11 cellular contexts compared by ENCODE assay signal in the genomic region with DNA sequence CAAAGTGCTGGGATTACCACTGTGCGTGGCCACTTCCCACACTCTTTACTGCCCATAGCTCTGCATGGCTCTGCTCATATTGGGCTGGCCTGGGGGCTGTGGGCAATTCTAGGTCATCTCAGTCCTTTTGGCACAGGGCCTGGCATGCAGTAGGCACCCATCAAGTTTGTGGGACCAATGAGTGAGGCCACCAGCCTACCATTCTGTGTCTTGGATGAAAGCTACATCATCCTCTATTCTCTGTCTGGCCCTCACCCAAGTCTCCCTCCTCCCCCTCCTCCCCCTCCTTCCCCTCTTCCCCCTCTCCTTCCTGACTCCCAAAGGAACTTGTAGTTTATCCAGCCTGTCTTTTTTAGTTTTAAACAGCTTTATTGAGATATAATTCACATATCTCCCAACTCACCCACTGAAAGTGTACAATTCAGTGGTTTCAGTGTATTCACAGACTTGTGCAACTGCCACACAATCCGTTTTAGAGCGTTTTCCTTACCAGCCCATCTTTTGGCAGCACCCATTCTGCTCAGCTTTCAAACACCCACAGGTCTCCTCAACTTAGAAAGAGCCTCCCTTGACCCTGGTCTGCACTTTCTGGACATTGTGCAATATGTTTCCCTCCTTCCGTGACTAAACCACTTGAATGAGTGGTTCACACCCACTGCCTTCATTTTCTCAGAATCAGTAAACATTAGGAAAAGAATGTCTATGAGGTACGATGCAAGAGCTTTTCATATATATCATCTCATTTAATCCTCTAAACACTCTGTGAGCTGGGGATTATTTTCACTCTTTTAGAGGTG. TPM values are rescaled to one million over a fixed set of nuclear protein-coding genes. Genes with fewer than 3 reads are reported as not detected.
DNase-seq lines count a peak whose midpoint lies in the region; ATAC-seq and TF ChIP-seq lines count a peak whose summit lies in the region.
"Had no signal": no experiment of that assay in that cellular context is flagged by ENCODE, and none has a peak within 500 bp of the region (broad histone marks: within the 10 kb centered on the region; RNA-seq: fewer than 3 reads in every experiment).

No MANE protein-coding gene starts in this region.

- H3K27ac Mint-ChIP-seq in activated naive CD8-positive, alpha-beta T cell treated with anti-CD3 and anti-CD28 coated beads, Interleukin-2, amount 50 U/mL, for 24 hours, result peak overlapping the region; percentile 26
- no peak overlapping the region for H3K27ac Mint-ChIP-seq in activated naive CD8-positive, alpha-beta T cell treated with anti-CD3 and anti-CD28 coated beads for 36 hours
- H3K27ac Mint-ChIP-seq: CD8-positive, alpha-beta T cell had no signal

- H3K27ac ChIP-seq in breast epithelium, result peak overlapping the region; percentile 12 to 83
- H3K27ac ChIP-seq in lung (ENCODE audit: low read depth in 1 of 2, low read length in 1 of 2), result peak overlapping the region; percentile 17 to 61

- H3K9me3 ChIP-seq in breast epithelium (no peaks in the 10 kb centered on the region), lung (ENCODE audit: control insufficient read depth in 2 of 2, insufficient read depth in 1 of 2, low read length in 1 of 2) (no peaks in the 10 kb centered on the region)

- ATAC-seq in activated naive CD8-positive, alpha-beta T cell treated with anti-CD3 and anti-CD28 coated beads, Interleukin-2, amount 50 U/mL, for 24 hours, result peak; percentile 62
- ATAC-seq in lung (ENCODE audit: insufficient read depth, low FRiP score) (peak; percentile 54), GM19395 (IDR thresholded peaks at IDR 0.05; ENCODE audit: unreplicated experiment) (no peak)
- ATAC-seq: CD8-positive, alpha-beta T cell had no signal

- no peak overlapping the region for H3K4me3 Mint-ChIP-seq in activated naive CD8-positive, alpha-beta T cell treated with anti-CD3 and anti-CD28 coated beads, Interleukin-2, amount 50 U/mL, for 24 hours
- no peak overlapping the region for H3K4me3 Mint-ChIP-seq in activated naive CD8-positive, alpha-beta T cell treated with anti-CD3 and anti-CD28 coated beads for 36 hours
- H3K4me3 Mint-ChIP-seq: CD8-positive, alpha-beta T cell had no signal

- H3K27me3 Mint-ChIP-seq in activated naive CD8-positive, alpha-beta T cell treated with anti-CD3 and anti-CD28 coated beads, Interleukin-2, amount 50 U/mL, for 24 hours, result peaks cover 10% of the 10 kb centered on the region
- H3K27me3 Mint-ChIP-seq in activated naive CD8-positive, alpha-beta T cell treated with anti-CD3 and anti-CD28 coated beads for 36 hours, result peaks cover 22% of the 10 kb centered on the region

- TF ChIP-seq CTCF in breast epithelium (IDR thresholded peaks at IDR 0.05) (no peak), lung (IDR thresholded peaks at IDR 0.05; ENCODE audit: control extremely low read depth, extremely low read depth) (no peak)

- H3K4me3 ChIP-seq in breast epithelium (no peak overlapping the region), lung (no peak overlapping the region)

- H3K9me3 Mint-ChIP-seq in activated naive CD8-positive, alpha-beta T cell treated with anti-CD3 and anti-CD28 coated beads, Interleukin-2, amount 50 U/mL, for 24 hours, result no peaks in the 10 kb centered on the region
- H3K9me3 Mint-ChIP-seq in activated naive CD8-positive, alpha-beta T cell treated with anti-CD3 and anti-CD28 coated beads for 36 hours, result no peaks in the 10 kb centered on the region
- H3K9me3 Mint-ChIP-seq: CD8-positive, alpha-beta T cell had no signal

- TF ChIP-seq POLR2A in breast epithelium (IDR thresholded peaks at IDR 0.05), result no peak

- in situ Hi-C loops in G401 (cut with HindIII; ENCODE audit: low sequenced_read_pairs), result no loop called here

- H3K4me1 ChIP-seq in breast epithelium (peaks cover 0 to 3% of the 10 kb centered on the region in 2 donors), lung (ENCODE audit: control insufficient read depth in 2 of 2, insufficient read depth in 2 of 2, low read length in 2 of 2) (peaks cover 0 to 8% of the 10 kb centered on the region in 2 donors)

- no peaks in the 10 kb centered on the region for H3K36me3 Mint-ChIP-seq in activated naive CD8-positive, alpha-beta T cell treated with anti-CD3 and anti-CD28 coated beads, Interleukin-2, amount 50 U/mL, for 24 hours (ENCODE audit: low read depth)
- no peaks in the 10 kb centered on the region for H3K36me3 Mint-ChIP-seq in activated naive CD8-positive, alpha-beta T cell treated with anti-CD3 and anti-CD28 coated beads for 36 hours
- H3K36me3 Mint-ChIP-seq: CD8-positive, alpha-beta T cell had no signal

- intact Hi-C loops in breast epithelium (cut with DNase I; ENCODE audit: low total_unique reads), result no loop called here

- peaks cover 26% of the 10 kb centered on the region for H3K4me1 Mint-ChIP-seq in activated naive CD8-positive, alpha-beta T cell treated with anti-CD3 and anti-CD28 coated beads, Interleukin-2, amount 50 U/mL, for 24 hours
- peaks cover 12% of the 10 kb centered on the region for H3K4me1 Mint-ChIP-seq in activated naive CD8-positive, alpha-beta T cell treated with anti-CD3 and anti-CD28 coated beads for 36 hours

- 38 to 54% methylated on average over 5 of the region's 5 CpGs for WGBS in lung, 2 donors

- no peak for DNase-seq in activated naive CD8-positive, alpha-beta T cell treated with anti-CD3 and anti-CD28 coated beads, Interleukin-2, amount 50 U/mL, for 24 hours
- DNase-seq in activated naive CD8-positive, alpha-beta T cell treated with anti-CD3 and anti-CD28 coated beads for 36 hours, result no peak
- DNase-seq in breast epithelium (ENCODE audit: low spot score in 2 of 2) (no peak), lung (ENCODE audit: low spot score) (peak; percentile 51), NCI-H1048 (lab: John Stamatoyannopoulos, UW) (no peak), retina (no peak), G401 (ENCODE audit: low spot score) (no peak)
- DNase-seq: CD8-positive, alpha-beta T cell; hypothalamus; KG1 had no signal

- H3K27me3 ChIP-seq in breast epithelium, result no peaks in the 10 kb centered on the region
- H3K27me3 ChIP-seq in lung (ENCODE audit: control insufficient read depth, insufficient read depth), result no peaks in the 10 kb centered on the region

- no peaks in the 10 kb centered on the region for H3K36me3 ChIP-seq in breast epithelium
- H3K36me3 ChIP-seq in lung (ENCODE audit: control insufficient read depth in 2 of 2, insufficient read depth in 2 of 2, low read length in 2 of 2), result no peaks in the 10 kb centered on the region

RNA-seq across cellular contexts. Expression of a gene that starts 21.5 kb away (rescaled TPM):
- total RNA-seq in activated naive CD8-positive, alpha-beta T cell treated with anti-CD3 and anti-CD28 coated beads for 36 hours, result 10 to 100 TPM; 63.8 to 65.3 TPM
- total RNA-seq in breast epithelium, result 10 to 100 TPM; 37.7 to 63.2 (median 40.6) TPM
- 10 to 100 TPM; 36.4 to 37.8 TPM for total RNA-seq in lung
- 10 to 100 TPM; 39.2 to 48.4 TPM for polyA plus RNA-seq in lung
- 70.5 and 89.4 TPM in 2 replicates for total RNA-seq in G401 (2014; rRNA removed; shearing (Covaris generic))
